ENCODE assay signal across 15 cellular contexts in the genomic region with DNA sequence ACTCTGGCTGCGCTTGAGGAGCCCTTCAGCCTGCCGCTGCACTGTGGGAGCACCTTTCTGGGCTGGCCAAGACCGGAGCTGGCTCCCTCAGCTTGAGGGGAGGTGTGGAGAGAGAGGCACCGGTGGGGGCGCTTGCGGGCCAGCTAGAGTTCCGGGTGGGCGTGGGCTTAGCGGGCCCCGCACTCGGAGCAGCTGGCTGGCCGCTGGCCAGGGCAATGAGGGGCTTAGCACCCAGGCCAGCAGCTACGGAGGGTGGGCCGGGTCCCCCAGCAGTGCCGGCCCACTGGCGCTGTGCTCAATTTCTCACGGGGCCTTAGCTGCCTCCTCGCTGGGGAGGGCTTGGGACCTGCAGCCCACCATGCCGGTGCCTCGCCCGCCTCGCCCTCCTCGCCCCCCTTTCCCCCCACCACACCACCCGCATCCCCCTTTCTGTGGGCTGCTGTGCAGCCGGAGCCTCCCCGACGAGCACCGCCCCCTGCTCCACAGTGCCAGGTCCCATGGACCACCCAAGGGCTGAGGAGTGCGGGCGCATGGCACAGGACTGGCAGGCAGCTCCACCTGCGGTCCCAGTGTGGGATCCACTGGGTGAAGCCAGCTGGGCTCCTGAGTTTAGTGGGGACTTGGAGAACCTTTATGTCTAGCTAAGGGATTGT.
DNase-seq lines count a peak whose midpoint lies in the region; ATAC-seq and TF ChIP-seq lines count a peak whose summit lies in the region.
"Had no signal": no experiment of that assay in that cellular context is flagged by ENCODE, and none has a peak within 500 bp of the region (broad histone marks: within the 10 kb centered on the region; RNA-seq: fewer than 3 reads in every experiment).

No MANE protein-coding gene starts in this region.

- DNase-seq in right cardiac atrium (peak in 2 of 3 donors; percentile 27 to 50), left ventricle myocardium inferior (no peak), cortex of kidney (lab: John Stamatoyannopoulos, UW) (peak; percentile 3), lower lobe of right lung (peak; percentile 43), sigmoid colon (peak; percentile 48)
- no peak for DNase-seq in activated CD4-positive, alpha-beta T cell treated with anti-CD3 and anti-CD28 coated beads for 48 hours
- DNase-seq: BE2C; CD4-positive, alpha-beta memory T cell; DMS79; GOT3 had no signal

- ATAC-seq in right cardiac atrium (no peak), lower lobe of right lung (no peak), GM18505 (IDR thresholded peaks at IDR 0.05; ENCODE audit: unreplicated experiment) (no peak)
- ATAC-seq: A549, HepG2 had no signal

- 95% methylated on average over 30 of the region's 31 CpGs for WGBS in right cardiac atrium
- whole genome bisulfite sequencing in sigmoid colon, 2 donors: 95 to 96% methylated on average over 31 of the region's 31 CpGs

- H3K4me1 ChIP-seq in right cardiac atrium (ENCODE audit: control insufficient read depth, insufficient read depth, low read length) (no peaks in the 10 kb centered on the region), left ventricle myocardium inferior (no peaks in the 10 kb centered on the region), lower lobe of right lung (no peaks in the 10 kb centered on the region), sigmoid colon (no peaks in the 10 kb centered on the region)
- H3K4me1 ChIP-seq: A549, BE2C, HAP-1 had no signal

- TF ChIP-seq EP300 in sigmoid colon (IDR thresholded peaks at IDR 0.05): no peak

- H3K36me3 ChIP-seq in left ventricle myocardium inferior (no peaks in the 10 kb centered on the region), lower lobe of right lung (no peaks in the 10 kb centered on the region), sigmoid colon (no peaks in the 10 kb centered on the region)
- H3K36me3 ChIP-seq: BE2C, HAP-1 had no signal

- no peak overlapping the region for H3K27ac ChIP-seq in right cardiac atrium (ENCODE audit: low read length)
- H3K27ac ChIP-seq in left ventricle myocardium inferior (replicated peaks): no peak overlapping the region
- no peak overlapping the region for H3K27ac ChIP-seq in lower lobe of right lung
- H3K27ac ChIP-seq in sigmoid colon: no peak overlapping the region
- H3K27ac ChIP-seq: A549, C4-2B had no signal

- H3K9me3 ChIP-seq in right cardiac atrium (ENCODE audit: control insufficient read depth, low read length) (no peaks in the 10 kb centered on the region), left ventricle myocardium inferior (replicated peaks) (peaks cover 11% of the 10 kb centered on the region), lower lobe of right lung (no peaks in the 10 kb centered on the region), sigmoid colon (no peaks in the 10 kb centered on the region)
- H3K9me3 ChIP-seq: A549, BE2C, HAP-1 had no signal

- intact Hi-C loops in right cardiac atrium (cut with DNase I): no loop called here
- intact Hi-C loops in left ventricle myocardium inferior (cut with micrococcal nuclease): no loop called here
- intact Hi-C loops in lower lobe of right lung (cut with DNase I): no loop called here
- intact Hi-C loops in sigmoid colon (cut with DNase I): no loop called here

- H3K27me3 ChIP-seq in right cardiac atrium (ENCODE audit: control insufficient read depth, insufficient read depth) (no peaks in the 10 kb centered on the region), left ventricle myocardium inferior (ENCODE audit: low read depth) (no peaks in the 10 kb centered on the region), lower lobe of right lung (ENCODE audit: low read depth) (no peaks in the 10 kb centered on the region), sigmoid colon (no peaks in the 10 kb centered on the region)
- H3K27me3 ChIP-seq: BE2C had no signal

- TF ChIP-seq POLR2A in sigmoid colon (IDR thresholded peaks at IDR 0.05): no peak
- TF ChIP-seq POLR2A in GM18505 (IDR thresholded peaks at IDR 0.05; ENCODE audit: borderline replicate concordance, extremely low read depth, insufficient read depth, insufficient read length): no peak

- H3K4me3 ChIP-seq in right cardiac atrium (ENCODE audit: low read length) (no peak overlapping the region), left ventricle myocardium inferior (no peak overlapping the region), lower lobe of right lung (no peak overlapping the region), sigmoid colon (no peak overlapping the region)
- H3K4me3 ChIP-seq: A549, HAP-1 had no signal

- TF ChIP-seq CTCF in left ventricle myocardium inferior (IDR thresholded peaks at IDR 0.05; ENCODE audit: borderline replicate concordance) (no peak), lower lobe of right lung (IDR thresholded peaks at IDR 0.05) (no peak), sigmoid colon (IDR thresholded peaks at IDR 0.05) (no peak)

Comparison
In these comparisons a context has a peak if more than half of its experiments do, and no peak if none do; other contexts are left out.
1. DNase-seq: peak in right cardiac atrium (2 of 3), cortex of kidney (single experiment), lower lobe of right lung (single experiment) and sigmoid colon (single experiment); none in left ventricle myocardium inferior (single experiment) and activated CD4-positive, alpha-beta T cell treated with anti-CD3 and anti-CD28 coated beads for 48 hours (single experiment).